In the genomic region with DNA sequence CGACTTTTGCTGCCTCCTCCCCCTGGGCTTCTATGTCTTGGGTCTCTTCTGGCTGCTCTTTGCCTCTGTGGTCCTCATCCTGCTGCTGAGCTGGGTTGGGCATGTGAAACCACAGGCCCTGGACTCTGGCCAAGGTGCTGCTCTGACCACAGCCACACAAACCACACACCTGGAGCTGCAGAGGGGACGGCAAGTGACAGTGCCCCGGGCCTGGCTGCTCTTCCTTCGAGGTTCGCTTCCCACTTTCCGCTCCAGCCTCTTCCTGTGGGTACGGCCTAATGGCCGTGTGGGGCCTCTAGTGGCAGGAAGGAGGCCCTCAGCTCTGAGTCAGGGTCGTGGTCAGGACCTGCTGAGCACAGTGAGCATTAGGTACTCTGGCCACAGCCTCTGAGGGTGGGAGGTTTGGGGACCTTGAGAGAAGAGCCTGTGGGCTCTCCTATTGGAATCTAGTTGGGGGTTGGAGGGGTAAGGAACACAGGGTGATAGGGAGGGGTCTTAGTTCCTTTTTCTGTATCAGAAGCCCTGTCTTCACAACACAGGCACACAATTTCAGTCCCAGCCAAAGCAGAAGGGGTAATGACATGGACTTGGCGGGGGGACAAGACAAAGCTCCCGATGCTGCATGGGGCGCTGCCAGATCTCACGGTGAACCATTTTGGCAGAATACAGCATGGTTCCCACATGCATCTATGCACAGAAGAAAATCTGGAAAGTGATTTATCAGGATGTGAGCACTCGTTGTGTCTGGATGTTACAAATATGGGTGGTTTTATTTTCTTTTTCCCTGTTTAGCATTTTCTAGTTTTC, we compare ENCODE assay signal across 9 cellular contexts. TPM values are rescaled to one million over a fixed set of nuclear protein-coding genes. Genes with fewer than 3 reads are reported as not detected.
DNase-seq lines count a peak whose midpoint lies in the region; ATAC-seq and TF ChIP-seq lines count a peak whose summit lies in the region.
"Had no signal": no experiment of that assay in that cellular context is flagged by ENCODE, and none has a peak within 500 bp of the region (broad histone marks: within the 10 kb centered on the region; RNA-seq: fewer than 3 reads in every experiment).

No MANE protein-coding gene starts in this region.

- no peaks in the 10 kb centered on the region for H4K20me1 ChIP-seq in GM23338 (replicated peaks; ENCODE audit: insufficient read depth)

- H3K4me3 Mint-ChIP-seq in CD8-positive, alpha-beta memory T cell: peak overlapping the region in 5 of 7 donors; percentile 26 to 77 (median 50)
- no peak overlapping the region for H3K4me3 Mint-ChIP-seq in GM23338

- no peak overlapping the region for H3K4me2 ChIP-seq in GM23338

- DNase-seq in CD8-positive, alpha-beta memory T cell: peak in 2 of 5 donors; percentile 21 to 36
- peak; percentile 70 for DNase-seq in GM23338 (ENCODE audit: low spot score)
- peak; percentile 32 for DNase-seq in SKM-1 treated with dmso at 0.1 percent for 144 hours (lab: John Stamatoyannopoulos, UW; ENCODE audit: unreplicated experiment)
- peak; percentile 55 for DNase-seq in fibroblast of mammary gland (ENCODE audit: low read depth)
- no peak for DNase-seq in sciatic nerve (ENCODE audit: low spot score)
- DNase-seq in ascending aorta (ENCODE audit: low spot score in 2 of 2): no peak
- DNase-seq in inferior parietal cortex (ENCODE audit: extremely low spot score): no peak

- H3K4me1 ChIP-seq in CD8-positive, alpha-beta memory T cell (ENCODE audit: insufficient read depth, low read length): peaks cover 23% of the 10 kb centered on the region
- H3K4me1 ChIP-seq in GM23338 (ENCODE audit: insufficient read depth) (peaks cover 8% of the 10 kb centered on the region), ascending aorta (peaks cover 4 to 9% of the 10 kb centered on the region in 2 donors)

- H3K4me1 Mint-ChIP-seq in CD8-positive, alpha-beta memory T cell: peaks cover 32 to 53% (median 34%) of the 10 kb centered on the region in 3 donors
- peaks cover 26% of the 10 kb centered on the region for H3K4me1 Mint-ChIP-seq in GM23338

- POLR2A ChIA-PET in CD8-positive, alpha-beta memory T cell (lab: Charles Lee): interaction anchor here (0.8 to 1.1 kb wide), 3 partner anchors 17 to 34 kb away, joined by 3 to 4 read pairs (median 4); a partner anchor contains a TSS

- peak; percentile 87 for ATAC-seq in GM23338
- ATAC-seq in sciatic nerve: peak; percentile 36
- no peak for ATAC-seq in HG03159 (IDR thresholded peaks at IDR 0.05; ENCODE audit: unreplicated experiment)

- no peak overlapping the region for H3K4me3 ChIP-seq in CD8-positive, alpha-beta memory T cell (ENCODE audit: low read length)
- no peak overlapping the region for H3K4me3 ChIP-seq in GM23338
- H3K4me3 ChIP-seq in fibroblast of mammary gland (ENCODE audit: control insufficient read depth, low read depth, low read length): no peak overlapping the region
- H3K4me3 ChIP-seq in ascending aorta: no peak overlapping the region
- H3K4me3 ChIP-seq: lung had no signal

- H3K79me2 ChIP-seq in GM23338 (replicated peaks; ENCODE audit: insufficient read depth): peaks cover 11% of the 10 kb centered on the region

- peak; percentile 43 to 59 for TF ChIP-seq CTCF in GM23338 (conservative IDR thresholded peaks at IDR 0.05; ENCODE audit: low read depth in 2 of 2)
- TF ChIP-seq CTCF in fibroblast of mammary gland (conservative IDR thresholded peaks at IDR 0.05; ENCODE audit: control insufficient read depth, insufficient read depth, low read depth, low read length): peak; percentile 47
- no peak for TF ChIP-seq CTCF in ascending aorta (IDR thresholded peaks at IDR 0.05)

- CTCF ChIA-PET in CD8-positive, alpha-beta memory T cell (lab: Charles Lee): interaction anchor here (0.9 kb wide), 1 partner anchor 31 kb away, joined by 4 read pairs; a partner anchor contains a TSS

- peaks cover 11% of the 10 kb centered on the region for H3F3A ChIP-seq in GM23338 (replicated peaks; ENCODE audit: low read depth)

- H3K27me3 ChIP-seq in CD8-positive, alpha-beta memory T cell (ENCODE audit: insufficient read depth, low read length, poor library complexity, severe bottlenecking): no peaks in the 10 kb centered on the region
- H3K27me3 ChIP-seq in GM23338 (ENCODE audit: insufficient read depth): no peaks in the 10 kb centered on the region
- H3K27me3 ChIP-seq in ascending aorta: no peaks in the 10 kb centered on the region

- H3K9me2 ChIP-seq in GM23338 (ENCODE audit: insufficient read depth): no peaks in the 10 kb centered on the region

- intact Hi-C loops in sciatic nerve (cut with DNase I): no loop called here
- intact Hi-C loops in ascending aorta (cut with DNase I): no loop called here

- H3K27ac ChIP-seq in CD8-positive, alpha-beta memory T cell (ENCODE audit: low read depth, low read length): no peak overlapping the region
- H3K27ac ChIP-seq in GM23338 (ENCODE audit: low read depth): peak overlapping the region; percentile 45; the same call in 1 of the 2 replicates
- peak overlapping the region in 1 of 2 donors; percentile 5 for H3K27ac ChIP-seq in ascending aorta

- peaks cover 0 to 41% (median 6%) of the 10 kb centered on the region in 3 donors for H3K36me3 Mint-ChIP-seq in CD8-positive, alpha-beta memory T cell
- H3K36me3 Mint-ChIP-seq in GM23338 (ENCODE audit: low read depth): peaks cover 42% of the 10 kb centered on the region

- H3K9me3 Mint-ChIP-seq in CD8-positive, alpha-beta memory T cell: no peaks in the 10 kb centered on the region
- no peaks in the 10 kb centered on the region for H3K9me3 Mint-ChIP-seq in GM23338

- no peak overlapping the region for H2AFZ ChIP-seq in GM23338

- H3K36me3 ChIP-seq in CD8-positive, alpha-beta memory T cell (ENCODE audit: insufficient read depth, low read length): peaks cover 5% of the 10 kb centered on the region
- H3K36me3 ChIP-seq in GM23338 (ENCODE audit: insufficient read depth): no peaks in the 10 kb centered on the region; the same call in 1 of the 2 replicates
- H3K36me3 ChIP-seq in ascending aorta: peaks cover 18 to 20% of the 10 kb centered on the region in 2 donors

- peak overlapping the region in 7 of 8 donors; percentile 14 to 86 (median 69) for H3K27ac Mint-ChIP-seq in CD8-positive, alpha-beta memory T cell
- no peak overlapping the region for H3K27ac Mint-ChIP-seq in GM23338

- H3K27me3 Mint-ChIP-seq in CD8-positive, alpha-beta memory T cell: peaks cover 0 to 3% of the 10 kb centered on the region in 2 donors
- H3K27me3 Mint-ChIP-seq in GM23338 (ENCODE audit: insufficient read depth, low read depth, poor library complexity): peaks cover 10% of the 10 kb centered on the region

- no peaks in the 10 kb centered on the region for H3K9me3 ChIP-seq in CD8-positive, alpha-beta memory T cell (ENCODE audit: low read length)
- no peaks in the 10 kb centered on the region for H3K9me3 ChIP-seq in ascending aorta

TF ChIP-seq in GM23338, 12 proteins besides CTCF, POLR2A, EP300 and RAD21 (continues in another document):
- TF ChIP-seq, protein P1, sequence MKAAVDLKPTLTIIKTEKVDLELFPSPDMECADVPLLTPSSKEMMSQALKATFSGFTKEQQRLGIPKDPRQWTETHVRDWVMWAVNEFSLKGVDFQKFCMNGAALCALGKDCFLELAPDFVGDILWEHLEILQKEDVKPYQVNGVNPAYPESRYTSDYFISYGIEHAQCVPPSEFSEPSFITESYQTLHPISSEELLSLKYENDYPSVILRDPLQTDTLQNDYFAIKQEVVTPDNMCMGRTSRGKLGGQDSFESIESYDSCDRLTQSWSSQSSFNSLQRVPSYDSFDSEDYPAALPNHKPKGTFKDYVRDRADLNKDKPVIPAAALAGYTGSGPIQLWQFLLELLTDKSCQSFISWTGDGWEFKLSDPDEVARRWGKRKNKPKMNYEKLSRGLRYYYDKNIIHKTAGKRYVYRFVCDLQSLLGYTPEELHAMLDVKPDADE (IDR thresholded peaks at IDR 0.05): no peak

RNA-seq across cellular contexts. Expression of a gene that starts 2.3 kb away (rescaled TPM):
- total RNA-seq in CD8-positive, alpha-beta memory T cell: not detected
- polyA plus RNA-seq in CD8-positive, alpha-beta memory T cell: not detected
- total RNA-seq in GM23338 (2014; rRNA removed; shearing (Covaris generic)): not detected in 2 replicates
- polyA plus RNA-seq in GM23338 (2016; fragmentation: Nextera tagmentation; extraction: Ambion mirVana): 0.14 and 0.24 TPM in 2 replicates
- total RNA-seq in sciatic nerve (not detected), ascending aorta (not detected)

RNA-seq across cellular contexts. Expression of a gene that starts 5.5 kb away (rescaled TPM):
- total RNA-seq in CD8-positive, alpha-beta memory T cell: 100 to 1,000 TPM in 1 of 2 experiments, 10 to 100 TPM in 1; 90.0 to 101 TPM
- polyA plus RNA-seq in CD8-positive, alpha-beta memory T cell: 85.1 TPM
- 70.4 and 73.6 TPM in 2 replicates for total RNA-seq in GM23338 (2014; rRNA removed; shearing (Covaris generic))
- 35.7 and 37.8 TPM in 2 replicates for polyA plus RNA-seq in GM23338 (2016; fragmentation: Nextera tagmentation; extraction: Ambion mirVana)
- total RNA-seq in sciatic nerve (28.3 TPM), ascending aorta (56.2 TPM)

RNA-seq across cellular contexts. Expression of a gene that starts 5.7 kb away (rescaled TPM):
- 100 to 1,000 TPM; 187 to 192 TPM for total RNA-seq in CD8-positive, alpha-beta memory T cell
- polyA plus RNA-seq in CD8-positive, alpha-beta memory T cell: 69.0 TPM
- total RNA-seq in GM23338 (2014; rRNA removed; shearing (Covaris generic)): 84.4 and 87.0 TPM in 2 replicates
- 60.1 and 61.2 TPM in 2 replicates for polyA plus RNA-seq in GM23338 (2016; fragmentation: Nextera tagmentation; extraction: Ambion mirVana)
- total RNA-seq in sciatic nerve (76.5 TPM), ascending aorta (164 TPM)

RNA-seq across cellular contexts. Expression of a gene that starts 14.0 kb away (rescaled TPM):
- 1,000 to 10,000 TPM; 1,826 to 1,841 TPM for total RNA-seq in CD8-positive, alpha-beta memory T cell
- polyA plus RNA-seq in CD8-positive, alpha-beta memory T cell: 2,601 TPM
- total RNA-seq in GM23338 (2014; rRNA removed; shearing (Covaris generic)): 1,702 and 2,002 TPM in 2 replicates
- polyA plus RNA-seq in GM23338 (2016; fragmentation: Nextera tagmentation; extraction: Ambion mirVana): 3,646 and 3,709 TPM in 2 replicates
- total RNA-seq in sciatic nerve (234 TPM), ascending aorta (1,046 TPM)

RNA-seq across cellular contexts. Expression of a gene that starts 16.5 kb away (rescaled TPM):
- total RNA-seq in CD8-positive, alpha-beta memory T cell: 10 to 100 TPM; 27.1 to 29.4 TPM
- 1.3 TPM for polyA plus RNA-seq in CD8-positive, alpha-beta memory T cell
- 8.9 and 12.1 TPM in 2 replicates for total RNA-seq in GM23338 (2014; rRNA removed; shearing (Covaris generic))
- 19.6 and 25.5 TPM in 2 replicates for polyA plus RNA-seq in GM23338 (2016; fragmentation: Nextera tagmentation; extraction: Ambion mirVana)
- 5.1 TPM for total RNA-seq in sciatic nerve
- total RNA-seq in ascending aorta: not detected

Comparison
In these comparisons a context has a peak if more than half of its experiments do, and no peak if none do; other contexts are left out.
1. DNase-seq: peak in GM23338 (single experiment), SKM-1 treated with dmso at 0.1 percent for 144 hours (single experiment) and fibroblast of mammary gland (single experiment); none in sciatic nerve (single experiment), ascending aorta (0 of 2) and inferior parietal cortex (single experiment).
2. CTCF ChIP-seq: peak in GM23338 (2 of 2) and fibroblast of mammary gland (single experiment); none in ascending aorta (0 of 3).